Comparison of ENCODE assay signal across 1 cellular context in genomic region chr2:73063909-73064875, GRCh38.
TF ChIP-seq lines count a peak whose summit lies in the region.

No MANE protein-coding gene starts in this region.

TF ChIP-seq in K562, 482 proteins besides CTCF, POLR2A, EP300 and RAD21 (continued from another document and continues in another):
- TF ChIP-seq ZNF140 (CRISPR knock-in tag; IDR thresholded peaks at IDR 0.05) (no peak), DNMT1 (IDR thresholded peaks at IDR 0.05) (no peak), ZBTB43 (CRISPR knock-in tag; IDR thresholded peaks at IDR 0.05) (no peak), RBM22 (IDR thresholded peaks at IDR 0.05; ENCODE audit: low read depth, low read length, poor library complexity, severe bottlenecking) (no peak), SAFB (IDR thresholded peaks at IDR 0.05; ENCODE audit: borderline replicate concordance, low read depth, low read length) (no peak), SIX5 (IDR thresholded peaks at IDR 0.05; ENCODE audit: borderline replicate concordance in 1 of 2, insufficient read depth in 1 of 2, low read depth in 1 of 2, low read length in 2 of 2) (no peak), MAFG (tag; conservative IDR thresholded peaks at IDR 0.05) (peak; percentile 98), ZFP30 (CRISPR knock-in tag; IDR thresholded peaks at IDR 0.05; ENCODE audit: borderline replicate concordance) (no peak), PRMT5 (CRISPR knock-in tag; IDR thresholded peaks at IDR 0.05) (no peak), ZNF592 (IDR thresholded peaks at IDR 0.05) (peak; percentile 72; the same call in 1 of the 2 replicates), CHD4 (IDR thresholded peaks at IDR 0.05; ENCODE audit: insufficient read depth, insufficient replicate concordance, low read depth, low read length, poor library complexity, severe bottlenecking) (no peak), ZNF512 (tag; IDR thresholded peaks at IDR 0.05) (no peak), HINFP (tag; conservative IDR thresholded peaks at IDR 0.05; ENCODE audit: low read depth) (no peak), NBN (IDR thresholded peaks at IDR 0.05; ENCODE audit: low read depth) (peak; percentile 56; the same call in 1 of the 2 replicates), NUFIP1 (IDR thresholded peaks at IDR 0.05; ENCODE audit: partially characterized antibody) (no peak), ATF1 (CRISPR knock-in tag; IDR thresholded peaks at IDR 0.05) (no peak), ATF1 (tag; IDR thresholded peaks at IDR 0.05) (no peak), ZNF274 (IDR thresholded peaks at IDR 0.05; ENCODE audit: borderline replicate concordance, low read depth, low read length) (no peak), DMBX1 (CRISPR knock-in tag; IDR thresholded peaks at IDR 0.05; ENCODE audit: borderline replicate concordance) (no peak), NONO (IDR thresholded peaks at IDR 0.05; ENCODE audit: low read depth in 2 of 2, low read length in 1 of 2) (no peak), STAG1 (CRISPR knock-in tag; IDR thresholded peaks at IDR 0.05; ENCODE audit: borderline replicate concordance) (no peak), TAF1 (IDR thresholded peaks at IDR 0.05; ENCODE audit: control insufficient read depth, extremely low read depth, insufficient read depth, low read length, severe bottlenecking) (no peak), OTX1 (CRISPR knock-in tag; IDR thresholded peaks at IDR 0.05) (no peak; the same call in 1 of the 2 replicates), ZMIZ1 (IDR thresholded peaks at IDR 0.05; ENCODE audit: low read depth in 2 of 2, low read length in 2 of 2) (no peak), TAF7 (tag; IDR thresholded peaks at IDR 0.05) (no peak), ATF3 (IDR thresholded peaks at IDR 0.05) (peak; percentile 86), ATF3 (CRISPR knock-in tag; conservative IDR thresholded peaks at IDR 0.05) (no peak), ZNF79 (CRISPR knock-in tag; IDR thresholded peaks at IDR 0.05; ENCODE audit: low read depth) (no peak), BHLHE40 (IDR thresholded peaks at IDR 0.05; ENCODE audit: low read length) (no peak), ZNF175 (CRISPR knock-in tag; IDR thresholded peaks at IDR 0.05; ENCODE audit: low read depth) (no peak), ZNF165 (CRISPR knock-in tag; IDR thresholded peaks at IDR 0.05; ENCODE audit: borderline replicate concordance) (no peak), THAP7 (CRISPR knock-in tag; IDR thresholded peaks at IDR 0.05) (no peak), MEIS2 (IDR thresholded peaks at IDR 0.05; ENCODE audit: partially characterized antibody) (no peak), POLR2B (IDR thresholded peaks at IDR 0.05; ENCODE audit: low read depth, partially characterized antibody) (no peak), XRCC4 (IDR thresholded peaks at IDR 0.05; ENCODE audit: extremely low read depth, insufficient read depth, insufficient read length) (no peak), GTF2F1 (IDR thresholded peaks at IDR 0.05; ENCODE audit: low read depth, low read length) (no peak), KDM1A (IDR thresholded peaks at IDR 0.05) (no peak), TAF15 (IDR thresholded peaks at IDR 0.05; ENCODE audit: low read depth, low read length) (no peak), ZKSCAN3 (CRISPR knock-in tag; IDR thresholded peaks at IDR 0.05) (no peak), TOE1 (IDR thresholded peaks at IDR 0.05; ENCODE audit: borderline replicate concordance) (peak; percentile 20; the same call in 1 of the 2 replicates), TOE1 (CRISPR knock-in tag; IDR thresholded peaks at IDR 0.05; ENCODE audit: borderline replicate concordance, low read depth) (no peak), KLF6 (CRISPR knock-in tag; IDR thresholded peaks at IDR 0.05; ENCODE audit: borderline replicate concordance) (no peak), ZNF253 (CRISPR knock-in tag; conservative IDR thresholded peaks at IDR 0.05) (no peak), ATF4 (CRISPR knock-in tag; IDR thresholded peaks at IDR 0.05) (no peak), EHMT2 (IDR thresholded peaks at IDR 0.05) (no peak), PKNOX1 (IDR thresholded peaks at IDR 0.05) (no peak), MTA1 (IDR thresholded peaks at IDR 0.05; ENCODE audit: borderline replicate concordance) (peak; percentile 52; the same call in 1 of the 2 replicates), FOXK1 (CRISPR knock-in tag; IDR thresholded peaks at IDR 0.05; ENCODE audit: borderline replicate concordance) (no peak), TFAM (CRISPR knock-in tag; conservative IDR thresholded peaks at IDR 0.05) (no peak), RB1 (IDR thresholded peaks at IDR 0.05; ENCODE audit: low read depth) (no peak)
